ENCODE assay signal across 9 cellular contexts in the genomic region with DNA sequence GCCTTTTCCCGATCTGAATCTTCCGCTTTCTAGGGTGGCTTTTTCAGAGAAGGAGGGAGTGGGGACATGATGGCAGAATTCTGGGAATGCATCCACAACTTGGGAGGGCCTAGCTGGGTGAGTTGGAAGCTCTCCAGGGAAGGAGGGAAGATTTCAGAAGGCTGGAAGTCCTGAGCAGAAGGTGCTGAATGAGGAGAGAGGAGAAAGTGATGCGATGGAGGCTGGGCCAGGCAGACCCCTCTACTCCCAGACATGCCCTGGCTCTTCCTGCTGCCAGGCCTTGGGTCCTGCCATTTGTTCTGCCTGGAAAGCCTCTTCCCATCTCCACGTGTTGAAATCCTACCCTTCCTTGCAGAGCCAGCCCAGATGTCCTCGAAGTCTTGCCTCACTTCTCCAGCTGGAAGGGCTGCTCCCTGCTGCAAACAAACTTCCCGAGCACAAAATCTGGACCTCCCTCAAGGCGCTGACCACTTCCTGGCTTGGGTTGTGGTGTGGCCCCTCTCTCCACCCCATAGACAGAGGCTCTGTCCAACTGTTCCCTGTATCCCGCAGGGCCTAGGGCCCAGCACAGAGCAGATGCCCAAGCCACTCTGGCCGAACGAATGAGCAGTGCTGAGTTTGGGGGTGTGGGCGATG. TPM values are rescaled to one million over a fixed set of nuclear protein-coding genes. Genes with fewer than 3 reads are reported as not detected.
DNase-seq lines count a peak whose midpoint lies in the region; ATAC-seq, FAIRE-seq and TF ChIP-seq lines count a peak whose summit lies in the region.
"Had no signal": no experiment of that assay in that cellular context is flagged by ENCODE, and none has a peak within 500 bp of the region (broad histone marks: within the 10 kb centered on the region; RNA-seq: fewer than 3 reads in every experiment).

No MANE protein-coding gene starts in this region.

- H3F3A ChIP-seq in smooth muscle cell (ENCODE audit: low read depth) = peaks cover 7% of the 10 kb centered on the region

- H3K27me3 ChIP-seq in smooth muscle cell (ENCODE audit: low read depth) = no peaks in the 10 kb centered on the region

- H3K4me1 ChIP-seq in smooth muscle cell (ENCODE audit: low read depth) = no peaks in the 10 kb centered on the region

- peaks cover 16% of the 10 kb centered on the region for H4K20me1 ChIP-seq in smooth muscle cell (ENCODE audit: low read depth)

- peaks cover 0 to 2% of the 10 kb centered on the region in 2 donors for H3K4me1 Mint-ChIP-seq in effector memory CD8-positive, alpha-beta T cell (ENCODE audit: low read depth in 2 of 2)

- ATAC-seq in HG03280 (IDR thresholded peaks at IDR 0.05; ENCODE audit: unreplicated experiment) = no peak
- ATAC-seq in effector memory CD8-positive, alpha-beta T cell (replicated peaks) = no peak

- H3K27me3 Mint-ChIP-seq in effector memory CD8-positive, alpha-beta T cell = peaks cover 20 to 40% of the 10 kb centered on the region in 2 donors

- no peak overlapping the region for H3K4me3 Mint-ChIP-seq in effector memory CD8-positive, alpha-beta T cell

- no peak overlapping the region for H3K9ac ChIP-seq in smooth muscle cell (ENCODE audit: low read depth)

- no peak overlapping the region for H3K4me2 ChIP-seq in smooth muscle cell

- peaks cover under 1% of the 10 kb centered on the region for H3K79me2 ChIP-seq in smooth muscle cell (ENCODE audit: low read depth)

- DNase-seq in GM12892 (ENCODE audit: insufficient read length) (no peak), brain pericyte (ENCODE audit: low read depth, low spot score) (peak; percentile 55), left kidney (ENCODE audit: low read depth, low spot score) (peak; percentile 51), smooth muscle cell (lab: John Stamatoyannopoulos, UW; ENCODE audit: unreplicated experiment) (no peak), D341Med (ENCODE audit: low spot score) (no peak), NCI-H2227 treated with DMSO at 0.1 percent for 48 hours (lab: John Stamatoyannopoulos, UW) (no peak)
- no peak for DNase-seq in effector memory CD8-positive, alpha-beta T cell

- 71% methylated on average over 11 of the region's 11 CpGs for WGBS in smooth muscle cell (ENCODE audit: low lambda C conversion rate)

- no peaks in the 10 kb centered on the region for H3K36me3 Mint-ChIP-seq in effector memory CD8-positive, alpha-beta T cell (ENCODE audit: insufficient read depth)

- TF ChIP-seq POLR2A in GM12892 (IDR thresholded peaks at IDR 0.05; ENCODE audit: low read depth, low read length) = no peak

- FAIRE-seq in GM12892 (lab: Jason Lieb, UNC) = peak; percentile 14

- H3K27ac Mint-ChIP-seq in effector memory CD8-positive, alpha-beta T cell = no peak overlapping the region

- H3K27ac ChIP-seq in smooth muscle cell (ENCODE audit: low read depth) = peak overlapping the region; percentile 96

- no peaks in the 10 kb centered on the region for H3K36me3 ChIP-seq in smooth muscle cell (ENCODE audit: low read depth)

- H3K4me3 ChIP-seq in smooth muscle cell = no peak overlapping the region

- no peaks in the 10 kb centered on the region for H3K9me3 ChIP-seq in smooth muscle cell (replicated peaks; ENCODE audit: low read depth)

- no peak for TF ChIP-seq CTCF in smooth muscle cell (IDR thresholded peaks at IDR 0.05; ENCODE audit: borderline replicate concordance, insufficient read depth, poor library complexity, severe bottlenecking)

- H2AFZ ChIP-seq in smooth muscle cell (ENCODE audit: low read depth) = no peak overlapping the region

- no peaks in the 10 kb centered on the region for H3K9me3 Mint-ChIP-seq in effector memory CD8-positive, alpha-beta T cell

RNA-seq across cellular contexts. Expression of a gene that starts 16.8 kb away (rescaled TPM):
- 5.1 TPM for polyA plus RNA-seq in GM12892 (2012; ENCODE audit: missing spikeins)
- total RNA-seq in smooth muscle cell = 147 and 171 TPM in 2 replicates
- polyA plus RNA-seq in smooth muscle cell = 330 and 444 TPM in 2 replicates
- total RNA-seq: M059J had no signal

Comparison
In these comparisons a context has a peak if more than half of its experiments do, and no peak if none do; other contexts are left out.
1. DNase-seq: peak in brain pericyte (single experiment) and left kidney (single experiment); none in GM12892 (single experiment), smooth muscle cell (single experiment), D341Med (single experiment), NCI-H2227 treated with DMSO at 0.1 percent for 48 hours (single experiment) and effector memory CD8-positive, alpha-beta T cell (0 of 3).